ENCODE assay signal across 27 cellular contexts in genomic region chr13:64339373-64340063, GRCh38.
"Had no signal": no experiment of that assay in that cellular context is flagged by ENCODE, and none has a peak within 500 bp of the region (broad histone marks: within the 10 kb centered on the region; RNA-seq: fewer than 3 reads in every experiment).

No MANE protein-coding gene starts in this region.

- H3K9me3 ChIP-seq: esophagus squamous epithelium, prostate gland, sigmoid colon, thyroid gland, vagina had no signal

- H3K4me1 Mint-ChIP-seq: mesothelial cell of epicardium; naive B cell; neural crest cell; stimulated activated effector memory CD8-positive, alpha-beta T cell treated with anti-CD3 and anti-CD28 coated beads, Interleukin-12 subunit alpha, Interleukin-12 subunit beta, amount 100 ng/mL, for 72 hours had no signal

- H3K27ac ChIP-seq: esophagus squamous epithelium, heart right ventricle, left lung, prostate gland, right atrium auricular region, sigmoid colon, stomach, thyroid gland, vagina had no signal

- H3K27me3 ChIP-seq: esophagus squamous epithelium, heart right ventricle, left lung, right atrium auricular region, sigmoid colon, stomach, thyroid gland, vagina had no signal

- H3K4me3 Mint-ChIP-seq: effector memory CD8-positive, alpha-beta T cell; mesothelial cell of epicardium; naive B cell; natural killer cell treated with Interleukin-12 subunit alpha and Interleukin-12 subunit beta and Interleukin-15 and Interleukin-18, amount 100 ng/mL, for 72 hours; neural crest cell; stimulated activated effector memory CD8-positive, alpha-beta T cell treated with anti-CD3 and anti-CD28 coated beads, Interleukin-12 subunit alpha, Interleukin-12 subunit beta, amount 100 ng/mL, for 72 hours had no signal

- H3K27me3 Mint-ChIP-seq: effector memory CD8-positive, alpha-beta T cell; naive B cell; natural killer cell treated with Interleukin-12 subunit alpha and Interleukin-12 subunit beta and Interleukin-15 and Interleukin-18, amount 100 ng/mL, for 72 hours had no signal

- H3K36me3 Mint-ChIP-seq: naive B cell; natural killer cell treated with Interleukin-12 subunit alpha and Interleukin-12 subunit beta and Interleukin-15 and Interleukin-18, amount 100 ng/mL, for 72 hours; stimulated activated effector memory CD8-positive, alpha-beta T cell treated with anti-CD3 and anti-CD28 coated beads, Interleukin-12 subunit alpha, Interleukin-12 subunit beta, amount 100 ng/mL, for 72 hours had no signal

- DNase-seq: cortex of kidney; effector memory CD8-positive, alpha-beta T cell; erythroblast; esophagus squamous epithelium; foreskin melanocyte; glutamatergic neuron; heart right ventricle; hippocampal formation; left cardiac atrium; left lung; mesenchymal stem cell; mucosa of descending colon; naive B cell; sigmoid colon; stimulated activated CD4-positive, alpha-beta T cell treated with anti-CD3 and anti-CD28 coated beads, Interleukin-2, amount 100 ng/mL, for 24 hours; stimulated activated CD4-positive, alpha-beta T cell treated with anti-CD3 and anti-CD28 coated beads, Interleukin-4, amount 100 ng/mL, for 24 hours; stimulated activated naive CD4-positive, alpha-beta T cell treated with Interleukin-2 at 50 U/mL for 16 hours; stomach; thyroid gland; trophoblast cell had no signal

- H3K36me3 ChIP-seq: esophagus squamous epithelium, heart right ventricle, left lung, prostate gland, right atrium auricular region, sigmoid colon, stomach, thyroid gland, vagina had no signal

- H3K4me3 ChIP-seq: esophagus squamous epithelium, heart right ventricle, left lung, mucosa of descending colon, prostate gland, right atrium auricular region, sigmoid colon, stomach, thyroid gland, vagina had no signal

- ATAC-seq: effector memory CD8-positive, alpha-beta T cell; heart right ventricle; left cardiac atrium; left lung; mucosa of descending colon; natural killer cell treated with Interleukin-12 subunit alpha and Interleukin-12 subunit beta and Interleukin-15 and Interleukin-18, amount 100 ng/mL, for 72 hours; stimulated activated effector memory CD8-positive, alpha-beta T cell treated with anti-CD3 and anti-CD28 coated beads, Interleukin-12 subunit alpha, Interleukin-12 subunit beta, amount 100 ng/mL, for 72 hours had no signal

- H3K27ac Mint-ChIP-seq: effector memory CD8-positive, alpha-beta T cell; mesothelial cell of epicardium; naive B cell; natural killer cell treated with Interleukin-12 subunit alpha and Interleukin-12 subunit beta and Interleukin-15 and Interleukin-18, amount 100 ng/mL, for 72 hours; stimulated activated effector memory CD8-positive, alpha-beta T cell treated with anti-CD3 and anti-CD28 coated beads, Interleukin-12 subunit alpha, Interleukin-12 subunit beta, amount 100 ng/mL, for 72 hours had no signal

- H3K4me1 ChIP-seq: esophagus squamous epithelium, heart right ventricle, left lung, prostate gland, right atrium auricular region, sigmoid colon, stomach, thyroid gland, vagina had no signal
